In genomic region chr10:71722849-71723248, GRCh38 we compare ENCODE assay signal across 17 cellular contexts. TPM values are rescaled to one million over a fixed set of nuclear protein-coding genes. Genes with fewer than 3 reads are reported as not detected.
"Had no signal": no experiment of that assay in that cellular context is flagged by ENCODE, and none has a peak within 500 bp of the region (broad histone marks: within the 10 kb centered on the region; RNA-seq: fewer than 3 reads in every experiment).

No MANE protein-coding gene starts in this region.

- H3K27ac Mint-ChIP-seq: activated T-cell treated with anti-CD3 and anti-CD28 coated beads, Interleukin-2, amount 50 U/mL, for 72 hours had no signal

- H3K9me3 ChIP-seq: prostate gland, SJCRH30, testis had no signal

- ATAC-seq: activated T-cell treated with anti-CD3 and anti-CD28 coated beads, Interleukin-2, amount 50 U/mL, for 72 hours; esophagus mucosa; left colon; sciatic nerve; stimulated activated naive CD8-positive, alpha-beta T cell treated with anti-CD3 and anti-CD28 coated beads, Interleukin-15, Interleukin-2, amounts not matched to agents 100 U/mL and 50 U/mL, for 24 hours had no signal

- DNase-seq: activated naive CD4-positive, alpha-beta T cell treated with Interleukin-2 at 50 U/mL for 16 hours; activated T-cell treated with anti-CD3 and anti-CD28 coated beads, Interleukin-2, amount 50 U/mL, for 72 hours; brain microvascular endothelial cell; head of caudate nucleus; left colon; midbrain; occipital lobe; SJCRH30; stimulated activated naive CD8-positive, alpha-beta T cell treated with anti-CD3 and anti-CD28 coated beads, Interleukin-15, Interleukin-2, amounts not matched to agents 100 U/mL and 50 U/mL, for 24 hours; testis had no signal

- H3K27ac ChIP-seq: brain microvascular endothelial cell, prostate gland, SJCRH30, testis, VCaP had no signal

- H3K36me3 ChIP-seq: brain microvascular endothelial cell, prostate gland, SJCRH30 had no signal

- H3K4me3 Mint-ChIP-seq: activated T-cell treated with anti-CD3 and anti-CD28 coated beads, Interleukin-2, amount 50 U/mL, for 72 hours had no signal

- H3K9me3 Mint-ChIP-seq: activated T-cell treated with anti-CD3 and anti-CD28 coated beads, Interleukin-2, amount 50 U/mL, for 72 hours had no signal

- H3K27me3 ChIP-seq: brain microvascular endothelial cell, SJCRH30, testis had no signal

- H3K4me3 ChIP-seq: lung, prostate gland, SJCRH30, testis had no signal

RNA-seq across cellular contexts. Expression of gene C10orf105, which starts 3.3 kb away (rescaled TPM):
- total RNA-seq: dermis microvascular lymphatic vessel endothelial cell, esophagus mucosa, fibroblast of villous mesenchyme, SJCRH30 had no signal
